Comparison of ENCODE assay signal across 1 cellular context in genomic region chr19:33396701-33397535, GRCh38.
TF ChIP-seq lines count a peak whose summit lies in the region.

No MANE protein-coding gene starts in this region.

TF ChIP-seq in HepG2, 621 proteins besides CTCF, POLR2A, EP300 and RAD21 (continued from another document and continues in another):
- TF ChIP-seq ZMYM3 (CRISPR knock-in tag; IDR thresholded peaks at IDR 0.05) = peak; percentile 96
- TF ChIP-seq, protein P1, sequence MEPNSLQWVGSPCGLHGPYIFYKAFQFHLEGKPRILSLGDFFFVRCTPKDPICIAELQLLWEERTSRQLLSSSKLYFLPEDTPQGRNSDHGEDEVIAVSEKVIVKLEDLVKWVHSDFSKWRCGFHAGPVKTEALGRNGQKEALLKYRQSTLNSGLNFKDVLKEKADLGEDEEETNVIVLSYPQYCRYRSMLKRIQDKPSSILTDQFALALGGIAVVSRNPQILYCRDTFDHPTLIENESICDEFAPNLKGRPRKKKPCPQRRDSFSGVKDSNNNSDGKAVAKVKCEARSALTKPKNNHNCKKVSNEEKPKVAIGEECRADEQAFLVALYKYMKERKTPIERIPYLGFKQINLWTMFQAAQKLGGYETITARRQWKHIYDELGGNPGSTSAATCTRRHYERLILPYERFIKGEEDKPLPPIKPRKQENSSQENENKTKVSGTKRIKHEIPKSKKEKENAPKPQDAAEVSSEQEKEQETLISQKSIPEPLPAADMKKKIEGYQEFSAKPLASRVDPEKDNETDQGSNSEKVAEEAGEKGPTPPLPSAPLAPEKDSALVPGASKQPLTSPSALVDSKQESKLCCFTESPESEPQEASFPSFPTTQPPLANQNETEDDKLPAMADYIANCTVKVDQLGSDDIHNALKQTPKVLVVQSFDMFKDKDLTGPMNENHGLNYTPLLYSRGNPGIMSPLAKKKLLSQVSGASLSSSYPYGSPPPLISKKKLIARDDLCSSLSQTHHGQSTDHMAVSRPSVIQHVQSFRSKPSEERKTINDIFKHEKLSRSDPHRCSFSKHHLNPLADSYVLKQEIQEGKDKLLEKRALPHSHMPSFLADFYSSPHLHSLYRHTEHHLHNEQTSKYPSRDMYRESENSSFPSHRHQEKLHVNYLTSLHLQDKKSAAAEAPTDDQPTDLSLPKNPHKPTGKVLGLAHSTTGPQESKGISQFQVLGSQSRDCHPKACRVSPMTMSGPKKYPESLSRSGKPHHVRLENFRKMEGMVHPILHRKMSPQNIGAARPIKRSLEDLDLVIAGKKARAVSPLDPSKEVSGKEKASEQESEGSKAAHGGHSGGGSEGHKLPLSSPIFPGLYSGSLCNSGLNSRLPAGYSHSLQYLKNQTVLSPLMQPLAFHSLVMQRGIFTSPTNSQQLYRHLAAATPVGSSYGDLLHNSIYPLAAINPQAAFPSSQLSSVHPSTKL (CRISPR knock-in tag; IDR thresholded peaks at IDR 0.05) = peak; percentile 90
- peak; percentile 70; the same call in 1 of the 2 replicates for TF ChIP-seq ZSCAN31 (CRISPR knock-in tag; IDR thresholded peaks at IDR 0.05; ENCODE audit: low read depth)
- no peak for TF ChIP-seq ZNF20 (CRISPR knock-in tag; IDR thresholded peaks at IDR 0.05)
- TF ChIP-seq ZFX (CRISPR knock-in tag; IDR thresholded peaks at IDR 0.05; ENCODE audit: low read depth) = peak; percentile 91
- peak; percentile 47; the same call in 1 of the 2 replicates for TF ChIP-seq HHEX (CRISPR knock-in tag; IDR thresholded peaks at IDR 0.05)
- TF ChIP-seq MAF1 (CRISPR knock-in tag; IDR thresholded peaks at IDR 0.05; ENCODE audit: borderline replicate concordance) = 0 out of 2 replicates have a peak, but pooled peaks have one; percentile 51
- TF ChIP-seq NR2C2 (CRISPR knock-in tag; IDR thresholded peaks at IDR 0.05; ENCODE audit: borderline replicate concordance) = peak; percentile 89
- TF ChIP-seq SOX5 (CRISPR knock-in tag; IDR thresholded peaks at IDR 0.05; ENCODE audit: borderline replicate concordance) = peak; percentile 88
- TF ChIP-seq, protein P2, sequence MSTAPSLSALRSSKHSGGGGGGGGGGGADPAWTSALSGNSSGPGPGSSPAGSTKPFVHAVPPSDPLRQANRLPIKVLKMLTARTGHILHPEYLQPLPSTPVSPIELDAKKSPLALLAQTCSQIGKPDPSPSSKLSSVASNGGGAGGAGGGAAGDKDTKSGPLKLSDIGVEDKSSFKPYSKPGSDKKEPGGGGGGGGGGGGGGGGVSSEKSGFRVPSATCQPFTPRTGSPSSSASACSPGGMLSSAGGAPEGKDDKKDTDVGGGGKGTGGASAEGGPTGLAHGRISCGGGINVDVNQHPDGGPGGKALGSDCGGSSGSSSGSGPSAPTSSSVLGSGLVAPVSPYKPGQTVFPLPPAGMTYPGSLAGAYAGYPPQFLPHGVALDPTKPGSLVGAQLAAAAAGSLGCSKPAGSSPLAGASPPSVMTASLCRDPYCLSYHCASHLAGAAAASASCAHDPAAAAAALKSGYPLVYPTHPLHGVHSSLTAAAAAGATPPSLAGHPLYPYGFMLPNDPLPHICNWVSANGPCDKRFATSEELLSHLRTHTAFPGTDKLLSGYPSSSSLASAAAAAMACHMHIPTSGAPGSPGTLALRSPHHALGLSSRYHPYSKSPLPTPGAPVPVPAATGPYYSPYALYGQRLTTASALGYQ (CRISPR knock-in tag; IDR thresholded peaks at IDR 0.05) = peak; percentile 94
- TF ChIP-seq NCOR1 (IDR thresholded peaks at IDR 0.05; ENCODE audit: borderline replicate concordance, low read length) = peak; percentile 88; the same call in 1 of the 2 replicates
- TF ChIP-seq ZBTB7B (CRISPR knock-in tag; IDR thresholded peaks at IDR 0.05) = peak; percentile 100
- no peak for TF ChIP-seq ZNF660 (CRISPR knock-in tag; IDR thresholded peaks at IDR 0.05; ENCODE audit: borderline replicate concordance, low read depth)
- no peak for TF ChIP-seq ZC3H4 (CRISPR knock-in tag; IDR thresholded peaks at IDR 0.05; ENCODE audit: borderline replicate concordance)
- TF ChIP-seq ZNF629 (CRISPR knock-in tag; conservative IDR thresholded peaks at IDR 0.05) = peak; percentile 63
- TF ChIP-seq, protein P3, sequence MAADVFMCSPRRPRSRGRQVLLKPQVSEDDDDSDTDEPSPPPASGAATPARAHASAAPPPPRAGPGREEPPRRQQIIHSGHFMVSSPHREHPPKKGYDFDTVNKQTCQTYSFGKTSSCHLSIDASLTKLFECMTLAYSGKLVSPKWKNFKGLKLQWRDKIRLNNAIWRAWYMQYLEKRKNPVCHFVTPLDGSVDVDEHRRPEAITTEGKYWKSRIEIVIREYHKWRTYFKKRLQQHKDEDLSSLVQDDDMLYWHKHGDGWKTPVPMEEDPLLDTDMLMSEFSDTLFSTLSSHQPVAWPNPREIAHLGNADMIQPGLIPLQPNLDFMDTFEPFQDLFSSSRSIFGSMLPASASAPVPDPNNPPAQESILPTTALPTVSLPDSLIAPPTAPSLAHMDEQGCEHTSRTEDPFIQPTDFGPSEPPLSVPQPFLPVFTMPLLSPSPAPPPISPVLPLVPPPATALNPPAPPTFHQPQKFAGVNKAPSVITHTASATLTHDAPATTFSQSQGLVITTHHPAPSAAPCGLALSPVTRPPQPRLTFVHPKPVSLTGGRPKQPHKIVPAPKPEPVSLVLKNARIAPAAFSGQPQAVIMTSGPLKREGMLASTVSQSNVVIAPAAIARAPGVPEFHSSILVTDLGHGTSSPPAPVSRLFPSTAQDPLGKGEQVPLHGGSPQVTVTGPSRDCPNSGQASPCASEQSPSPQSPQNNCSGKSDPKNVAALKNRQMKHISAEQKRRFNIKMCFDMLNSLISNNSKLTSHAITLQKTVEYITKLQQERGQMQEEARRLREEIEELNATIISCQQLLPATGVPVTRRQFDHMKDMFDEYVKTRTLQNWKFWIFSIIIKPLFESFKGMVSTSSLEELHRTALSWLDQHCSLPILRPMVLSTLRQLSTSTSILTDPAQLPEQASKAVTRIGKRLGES (CRISPR knock-in tag; IDR thresholded peaks at IDR 0.05; ENCODE audit: borderline replicate concordance) = peak; percentile 38; the same call in 1 of the 2 replicates
- TF ChIP-seq ZBTB38 (CRISPR knock-in tag; IDR thresholded peaks at IDR 0.05) = peak; percentile 86
- TF ChIP-seq, protein P4, sequence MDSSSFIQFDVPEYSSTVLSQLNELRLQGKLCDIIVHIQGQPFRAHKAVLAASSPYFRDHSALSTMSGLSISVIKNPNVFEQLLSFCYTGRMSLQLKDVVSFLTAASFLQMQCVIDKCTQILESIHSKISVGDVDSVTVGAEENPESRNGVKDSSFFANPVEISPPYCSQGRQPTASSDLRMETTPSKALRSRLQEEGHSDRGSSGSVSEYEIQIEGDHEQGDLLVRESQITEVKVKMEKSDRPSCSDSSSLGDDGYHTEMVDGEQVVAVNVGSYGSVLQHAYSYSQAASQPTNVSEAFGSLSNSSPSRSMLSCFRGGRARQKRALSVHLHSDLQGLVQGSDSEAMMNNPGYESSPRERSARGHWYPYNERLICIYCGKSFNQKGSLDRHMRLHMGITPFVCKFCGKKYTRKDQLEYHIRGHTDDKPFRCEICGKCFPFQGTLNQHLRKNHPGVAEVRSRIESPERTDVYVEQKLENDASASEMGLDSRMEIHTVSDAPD (CRISPR knock-in tag; IDR thresholded peaks at IDR 0.05) = no peak; the same call in 1 of the 2 replicates
- peak; percentile 96 for TF ChIP-seq BRD4 (CRISPR knock-in tag; IDR thresholded peaks at IDR 0.05)
- TF ChIP-seq NFIC (IDR thresholded peaks at IDR 0.05; ENCODE audit: low read length) = peak; percentile 84; the same call in 1 of the 2 replicates
- peak; percentile 61; the same call in 1 of the 2 replicates for TF ChIP-seq SRY (CRISPR knock-in tag; IDR thresholded peaks at IDR 0.05)
- TF ChIP-seq U2AF2 (IDR thresholded peaks at IDR 0.05; ENCODE audit: low read depth, low read length) = no peak
- peak; percentile 93 for TF ChIP-seq ZNF331 (CRISPR knock-in tag; IDR thresholded peaks at IDR 0.05)
- peak; percentile 87 for TF ChIP-seq FOXO1 (CRISPR knock-in tag; IDR thresholded peaks at IDR 0.05)
- TF ChIP-seq NCOA1 (CRISPR knock-in tag; IDR thresholded peaks at IDR 0.05) = peak; percentile 94
- peak; percentile 83 for TF ChIP-seq SIX1 (CRISPR knock-in tag; IDR thresholded peaks at IDR 0.05; ENCODE audit: borderline replicate concordance)
- TF ChIP-seq KDM2A (CRISPR knock-in tag; IDR thresholded peaks at IDR 0.05; ENCODE audit: borderline replicate concordance, low read depth) = peak; percentile 61; the same call in 1 of the 2 replicates
- peak; percentile 87 for TF ChIP-seq ATF7-NPFF (CRISPR knock-in tag; IDR thresholded peaks at IDR 0.05; ENCODE audit: low read depth)
- TF ChIP-seq ZNF780A (CRISPR knock-in tag; IDR thresholded peaks at IDR 0.05) = peak; percentile 55; the same call in 1 of the 2 replicates
- no peak for TF ChIP-seq ATAD3A (CRISPR knock-in tag; IDR thresholded peaks at IDR 0.05)
- peak; percentile 37 for TF ChIP-seq XRCC5 (optimal IDR thresholded peaks at IDR 0.05; ENCODE audit: low read length)
- TF ChIP-seq, protein P5, sequence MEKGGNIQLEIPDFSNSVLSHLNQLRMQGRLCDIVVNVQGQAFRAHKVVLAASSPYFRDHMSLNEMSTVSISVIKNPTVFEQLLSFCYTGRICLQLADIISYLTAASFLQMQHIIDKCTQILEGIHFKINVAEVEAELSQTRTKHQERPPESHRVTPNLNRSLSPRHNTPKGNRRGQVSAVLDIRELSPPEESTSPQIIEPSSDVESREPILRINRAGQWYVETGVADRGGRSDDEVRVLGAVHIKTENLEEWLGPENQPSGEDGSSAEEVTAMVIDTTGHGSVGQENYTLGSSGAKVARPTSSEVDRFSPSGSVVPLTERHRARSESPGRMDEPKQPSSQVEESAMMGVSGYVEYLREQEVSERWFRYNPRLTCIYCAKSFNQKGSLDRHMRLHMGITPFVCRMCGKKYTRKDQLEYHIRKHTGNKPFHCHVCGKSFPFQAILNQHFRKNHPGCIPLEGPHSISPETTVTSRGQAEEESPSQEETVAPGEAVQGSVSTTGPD (CRISPR knock-in tag; IDR thresholded peaks at IDR 0.05) = no peak
- peak; percentile 97 for TF ChIP-seq FOXA3 (CRISPR knock-in tag; IDR thresholded peaks at IDR 0.05)
- TF ChIP-seq, protein P6, sequence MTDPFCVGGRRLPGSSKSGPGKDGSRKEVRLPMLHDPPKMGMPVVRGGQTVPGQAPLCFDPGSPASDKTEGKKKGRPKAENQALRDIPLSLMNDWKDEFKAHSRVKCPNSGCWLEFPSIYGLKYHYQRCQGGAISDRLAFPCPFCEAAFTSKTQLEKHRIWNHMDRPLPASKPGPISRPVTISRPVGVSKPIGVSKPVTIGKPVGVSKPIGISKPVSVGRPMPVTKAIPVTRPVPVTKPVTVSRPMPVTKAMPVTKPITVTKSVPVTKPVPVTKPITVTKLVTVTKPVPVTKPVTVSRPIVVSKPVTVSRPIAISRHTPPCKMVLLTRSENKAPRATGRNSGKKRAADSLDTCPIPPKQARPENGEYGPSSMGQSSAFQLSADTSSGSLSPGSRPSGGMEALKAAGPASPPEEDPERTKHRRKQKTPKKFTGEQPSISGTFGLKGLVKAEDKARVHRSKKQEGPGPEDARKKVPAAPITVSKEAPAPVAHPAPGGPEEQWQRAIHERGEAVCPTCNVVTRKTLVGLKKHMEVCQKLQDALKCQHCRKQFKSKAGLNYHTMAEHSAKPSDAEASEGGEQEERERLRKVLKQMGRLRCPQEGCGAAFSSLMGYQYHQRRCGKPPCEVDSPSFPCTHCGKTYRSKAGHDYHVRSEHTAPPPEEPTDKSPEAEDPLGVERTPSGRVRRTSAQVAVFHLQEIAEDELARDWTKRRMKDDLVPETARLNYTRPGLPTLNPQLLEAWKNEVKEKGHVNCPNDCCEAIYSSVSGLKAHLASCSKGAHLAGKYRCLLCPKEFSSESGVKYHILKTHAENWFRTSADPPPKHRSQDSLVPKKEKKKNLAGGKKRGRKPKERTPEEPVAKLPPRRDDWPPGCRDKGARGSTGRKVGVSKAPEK (CRISPR knock-in tag; IDR thresholded peaks at IDR 0.05; ENCODE audit: borderline replicate concordance) = peak; percentile 87; the same call in 1 of the 2 replicates
- TF ChIP-seq TFDP2 (CRISPR knock-in tag; IDR thresholded peaks at IDR 0.05) = peak; percentile 41; the same call in 1 of the 2 replicates
- peak; percentile 76 for TF ChIP-seq ZNF883 (CRISPR knock-in tag; IDR thresholded peaks at IDR 0.05; ENCODE audit: not compliant biosample characterization)
- TF ChIP-seq TEAD3 (CRISPR knock-in tag; optimal IDR thresholded peaks at IDR 0.05; ENCODE audit: borderline replicate concordance) = peak; percentile 99
- 0 out of 2 replicates have a peak, but pooled peaks have one; percentile 46 for TF ChIP-seq STAT5B (CRISPR knock-in tag; IDR thresholded peaks at IDR 0.05)
- TF ChIP-seq, protein P7, sequence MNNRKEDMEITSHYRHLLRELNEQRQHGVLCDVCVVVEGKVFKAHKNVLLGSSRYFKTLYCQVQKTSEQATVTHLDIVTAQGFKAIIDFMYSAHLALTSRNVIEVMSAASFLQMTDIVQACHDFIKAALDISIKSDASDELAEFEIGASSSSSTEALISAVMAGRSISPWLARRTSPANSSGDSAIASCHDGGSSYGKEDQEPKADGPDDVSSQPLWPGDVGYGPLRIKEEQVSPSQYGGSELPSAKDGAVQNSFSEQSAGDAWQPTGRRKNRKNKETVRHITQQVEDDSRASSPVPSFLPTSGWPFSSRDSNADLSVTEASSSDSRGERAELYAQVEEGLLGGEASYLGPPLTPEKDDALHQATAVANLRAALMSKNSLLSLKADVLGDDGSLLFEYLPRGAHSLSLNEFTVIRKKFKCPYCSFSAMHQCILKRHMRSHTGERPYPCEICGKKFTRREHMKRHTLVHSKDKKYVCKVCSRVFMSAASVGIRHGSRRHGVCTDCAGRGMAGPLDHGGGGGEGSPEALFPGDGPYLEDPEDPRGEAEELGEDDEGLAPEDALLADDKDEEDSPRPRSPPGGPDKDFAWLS (CRISPR knock-in tag; IDR thresholded peaks at IDR 0.05; ENCODE audit: borderline replicate concordance) = peak; percentile 92; the same call in 1 of the 2 replicates
- peak; percentile 98 for TF ChIP-seq ERF (CRISPR knock-in tag; IDR thresholded peaks at IDR 0.05)
- peak; percentile 62 for TF ChIP-seq STAT6 (CRISPR knock-in tag; IDR thresholded peaks at IDR 0.05; ENCODE audit: borderline replicate concordance)
